In the genomic region with DNA sequence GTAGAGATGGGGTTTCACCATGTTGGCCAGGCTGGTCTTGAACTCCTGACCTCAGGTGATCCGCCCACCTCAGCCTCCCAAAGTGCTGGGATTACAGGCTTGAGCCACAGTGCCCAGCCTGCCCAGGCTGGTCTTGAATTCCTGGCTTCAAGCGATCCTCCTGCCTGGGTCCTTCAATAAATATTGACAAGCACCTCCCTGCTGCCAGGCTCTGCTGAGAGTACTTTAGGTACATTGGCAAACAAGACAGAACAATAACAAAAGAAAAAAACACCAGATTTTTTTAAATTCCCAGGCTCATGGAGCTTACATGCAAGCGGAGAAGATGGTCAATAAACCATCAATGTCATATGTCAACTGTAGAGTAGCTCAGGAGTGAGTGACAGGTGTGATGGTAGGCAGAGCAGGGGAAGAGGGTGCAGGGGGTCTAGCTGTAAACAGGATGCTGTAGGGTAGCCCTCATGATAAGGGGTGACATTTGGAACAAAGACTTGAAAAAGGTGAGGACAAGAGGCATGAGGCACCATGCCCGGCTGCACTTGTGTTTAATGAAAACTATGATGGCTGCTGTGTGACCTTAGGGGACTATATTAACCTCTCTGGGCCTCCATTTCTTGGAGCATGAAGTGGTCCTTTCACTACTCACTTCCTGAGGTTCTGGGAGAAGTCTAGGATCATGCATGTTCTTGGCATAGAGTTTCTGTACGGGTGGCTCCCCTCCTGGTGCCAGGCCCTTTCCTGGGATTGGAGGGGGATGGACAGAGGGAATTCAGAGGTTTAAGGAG, we compare ENCODE assay signal across 1 cellular context.
TF ChIP-seq lines count a peak whose summit lies in the region.

No MANE protein-coding gene starts in this region.

TF ChIP-seq in A549, 52 proteins besides CTCF, POLR2A, EP300 and RAD21:
- TF ChIP-seq HOXA7 (CRISPR knock-in tag; IDR thresholded peaks at IDR 0.05) (peak; percentile 63; the same call in 1 of the 2 replicates), GATA3 (IDR thresholded peaks at IDR 0.05; ENCODE audit: borderline replicate concordance) (no peak), JUN (IDR thresholded peaks at IDR 0.05) (0 out of 5 replicates have a peak, but pooled peaks of 1 of the 2 experiments have one; percentile 44), PHF8 (IDR thresholded peaks at IDR 0.05; ENCODE audit: borderline replicate concordance, low read depth) (no peak), BHLHE40 (IDR thresholded peaks at IDR 0.05; ENCODE audit: low read depth, low read length) (no peak), ZSCAN20 (CRISPR knock-in tag; IDR thresholded peaks at IDR 0.05) (no peak), ESRRA (IDR thresholded peaks at IDR 0.05; ENCODE audit: borderline replicate concordance, low read length) (no peak), KDM5A (IDR thresholded peaks at IDR 0.05) (no peak), NPAS2 (CRISPR knock-in tag; IDR thresholded peaks at IDR 0.05; ENCODE audit: borderline replicate concordance) (no peak), SMC3 (IDR thresholded peaks at IDR 0.05) (no peak), ZFP36 (IDR thresholded peaks at IDR 0.05; ENCODE audit: borderline replicate concordance, partially characterized antibody) (peak; percentile 93), CBX2 (IDR thresholded peaks at IDR 0.05; ENCODE audit: borderline replicate concordance, low read depth) (no peak), CEBPB (IDR thresholded peaks at IDR 0.05) (no peak), RARB (CRISPR knock-in tag; IDR thresholded peaks at IDR 0.05) (no peak), EHMT2 (IDR thresholded peaks at IDR 0.05; ENCODE audit: low read depth) (no peak), NFE2L2 (conservative IDR thresholded peaks at IDR 0.05; ENCODE audit: low read length) (no peak), JUNB (IDR thresholded peaks at IDR 0.05) (no peak), FOXS1 (CRISPR knock-in tag; IDR thresholded peaks at IDR 0.05) (no peak), CHD4 (IDR thresholded peaks at IDR 0.05; ENCODE audit: borderline replicate concordance) (no peak; the same call in 1 of the 2 replicates), RCOR1 (IDR thresholded peaks at IDR 0.05; ENCODE audit: low read depth, low read length) (0 out of 2 replicates have a peak, but pooled peaks have one; percentile 9), ZC3H11A (IDR thresholded peaks at IDR 0.05) (no peak), SREBF2 (IDR thresholded peaks at IDR 0.05) (no peak), RNF2 (IDR thresholded peaks at IDR 0.05; ENCODE audit: borderline replicate concordance, low read depth) (no peak), MAZ (IDR thresholded peaks at IDR 0.05; ENCODE audit: borderline replicate concordance, low read depth, low read length) (no peak), NR3C1 (IDR thresholded peaks at IDR 0.05) (no peak), FOSB (CRISPR knock-in tag; IDR thresholded peaks at IDR 0.05) (peak; percentile 78; the same call in 1 of the 2 replicates), HDAC2 (IDR thresholded peaks at IDR 0.05) (peak; percentile 82; the same call in 1 of the 2 replicates), EHF (CRISPR knock-in tag; IDR thresholded peaks at IDR 0.05) (no peak), MYC (IDR thresholded peaks at IDR 0.05; ENCODE audit: borderline replicate concordance, low read length) (no peak), CHD2 (IDR thresholded peaks at IDR 0.05; ENCODE audit: low read length, partially characterized antibody) (no peak), TP53 (CRISPR knock-in tag; IDR thresholded peaks at IDR 0.05) (no peak), FOSL2 (IDR thresholded peaks at IDR 0.05) (no peak), FOSL2 (CRISPR knock-in tag; IDR thresholded peaks at IDR 0.05) (no peak), ZNF302 (CRISPR knock-in tag; IDR thresholded peaks at IDR 0.05) (peak; percentile 20; the same call in 1 of the 2 replicates), POLR2AphosphoS2 (conservative IDR thresholded peaks at IDR 0.05; ENCODE audit: low read length) (no peak), HEYL (CRISPR knock-in tag; IDR thresholded peaks at IDR 0.05) (no peak), MAFK (IDR thresholded peaks at IDR 0.05; ENCODE audit: partially characterized antibody) (no peak), KDM1A (IDR thresholded peaks at IDR 0.05; ENCODE audit: low read depth) (peak; percentile 91), HOXB5 (CRISPR knock-in tag; IDR thresholded peaks at IDR 0.05) (no peak), TFCP2L1 (CRISPR knock-in tag; IDR thresholded peaks at IDR 0.05) (no peak), CBX8 (IDR thresholded peaks at IDR 0.05) (no peak), HOXB13 (CRISPR knock-in tag; IDR thresholded peaks at IDR 0.05; ENCODE audit: low read depth) (no peak), RFX5 (IDR thresholded peaks at IDR 0.05) (no peak)
- TF ChIP-seq, protein P1, sequence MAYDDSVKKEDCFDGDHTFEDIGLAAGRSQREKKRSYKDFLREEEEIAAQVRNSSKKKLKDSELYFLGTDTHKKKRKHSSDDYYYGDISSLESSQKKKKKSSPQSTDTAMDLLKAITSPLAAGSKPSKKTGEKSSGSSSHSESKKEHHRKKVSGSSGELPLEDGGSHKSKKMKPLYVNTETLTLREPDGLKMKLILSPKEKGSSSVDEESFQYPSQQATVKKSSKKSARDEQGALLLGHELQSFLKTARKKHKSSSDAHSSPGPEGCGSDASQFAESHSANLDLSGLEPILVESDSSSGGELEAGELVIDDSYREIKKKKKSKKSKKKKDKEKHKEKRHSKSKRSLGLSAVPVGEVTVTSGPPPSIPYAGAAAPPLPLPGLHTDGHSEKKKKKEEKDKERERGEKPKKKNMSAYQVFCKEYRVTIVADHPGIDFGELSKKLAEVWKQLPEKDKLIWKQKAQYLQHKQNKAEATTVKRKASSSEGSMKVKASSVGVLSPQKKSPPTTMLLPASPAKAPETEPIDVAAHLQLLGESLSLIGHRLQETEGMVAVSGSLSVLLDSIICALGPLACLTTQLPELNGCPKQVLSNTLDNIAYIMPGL (CRISPR knock-in tag; IDR thresholded peaks at IDR 0.05; ENCODE audit: borderline replicate concordance) = no peak
- TF ChIP-seq, protein P2, sequence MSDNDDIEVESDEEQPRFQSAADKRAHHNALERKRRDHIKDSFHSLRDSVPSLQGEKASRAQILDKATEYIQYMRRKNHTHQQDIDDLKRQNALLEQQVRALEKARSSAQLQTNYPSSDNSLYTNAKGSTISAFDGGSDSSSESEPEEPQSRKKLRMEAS (IDR thresholded peaks at IDR 0.05) = no peak
- TF ChIP-seq, protein P3, sequence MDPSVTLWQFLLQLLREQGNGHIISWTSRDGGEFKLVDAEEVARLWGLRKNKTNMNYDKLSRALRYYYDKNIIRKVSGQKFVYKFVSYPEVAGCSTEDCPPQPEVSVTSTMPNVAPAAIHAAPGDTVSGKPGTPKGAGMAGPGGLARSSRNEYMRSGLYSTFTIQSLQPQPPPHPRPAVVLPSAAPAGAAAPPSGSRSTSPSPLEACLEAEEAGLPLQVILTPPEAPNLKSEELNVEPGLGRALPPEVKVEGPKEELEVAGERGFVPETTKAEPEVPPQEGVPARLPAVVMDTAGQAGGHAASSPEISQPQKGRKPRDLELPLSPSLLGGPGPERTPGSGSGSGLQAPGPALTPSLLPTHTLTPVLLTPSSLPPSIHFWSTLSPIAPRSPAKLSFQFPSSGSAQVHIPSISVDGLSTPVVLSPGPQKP (IDR thresholded peaks at IDR 0.05; ENCODE audit: low read depth, low read length) = no peak
- TF ChIP-seq, protein P4, sequence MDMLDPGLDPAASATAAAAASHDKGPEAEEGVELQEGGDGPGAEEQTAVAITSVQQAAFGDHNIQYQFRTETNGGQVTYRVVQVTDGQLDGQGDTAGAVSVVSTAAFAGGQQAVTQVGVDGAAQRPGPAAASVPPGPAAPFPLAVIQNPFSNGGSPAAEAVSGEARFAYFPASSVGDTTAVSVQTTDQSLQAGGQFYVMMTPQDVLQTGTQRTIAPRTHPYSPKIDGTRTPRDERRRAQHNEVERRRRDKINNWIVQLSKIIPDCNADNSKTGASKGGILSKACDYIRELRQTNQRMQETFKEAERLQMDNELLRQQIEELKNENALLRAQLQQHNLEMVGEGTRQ (IDR thresholded peaks at IDR 0.05) = no peak
- TF ChIP-seq, protein P5, sequence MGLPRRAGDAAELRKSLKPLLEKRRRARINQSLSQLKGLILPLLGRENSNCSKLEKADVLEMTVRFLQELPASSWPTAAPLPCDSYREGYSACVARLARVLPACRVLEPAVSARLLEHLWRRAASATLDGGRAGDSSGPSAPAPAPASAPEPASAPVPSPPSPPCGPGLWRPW (IDR thresholded peaks at IDR 0.05) = no peak
- TF ChIP-seq, protein P6, sequence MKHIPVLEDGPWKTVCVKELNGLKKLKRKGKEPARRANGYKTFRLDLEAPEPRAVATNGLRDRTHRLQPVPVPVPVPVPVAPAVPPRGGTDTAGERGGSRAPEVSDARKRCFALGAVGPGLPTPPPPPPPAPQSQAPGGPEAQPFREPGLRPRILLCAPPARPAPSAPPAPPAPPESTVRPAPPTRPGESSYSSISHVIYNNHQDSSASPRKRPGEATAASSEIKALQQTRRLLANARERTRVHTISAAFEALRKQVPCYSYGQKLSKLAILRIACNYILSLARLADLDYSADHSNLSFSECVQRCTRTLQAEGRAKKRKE (CRISPR knock-in tag; IDR thresholded peaks at IDR 0.05; ENCODE audit: low read depth) = no peak
- TF ChIP-seq, protein P7, sequence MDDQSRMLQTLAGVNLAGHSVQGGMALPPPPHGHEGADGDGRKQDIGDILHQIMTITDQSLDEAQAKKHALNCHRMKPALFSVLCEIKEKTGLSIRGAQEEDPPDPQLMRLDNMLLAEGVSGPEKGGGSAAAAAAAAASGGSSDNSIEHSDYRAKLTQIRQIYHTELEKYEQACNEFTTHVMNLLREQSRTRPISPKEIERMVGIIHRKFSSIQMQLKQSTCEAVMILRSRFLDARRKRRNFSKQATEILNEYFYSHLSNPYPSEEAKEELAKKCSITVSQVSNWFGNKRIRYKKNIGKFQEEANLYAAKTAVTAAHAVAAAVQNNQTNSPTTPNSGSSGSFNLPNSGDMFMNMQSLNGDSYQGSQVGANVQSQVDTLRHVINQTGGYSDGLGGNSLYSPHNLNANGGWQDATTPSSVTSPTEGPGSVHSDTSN (IDR thresholded peaks at IDR 0.05) = no peak
- TF ChIP-seq, protein P8, sequence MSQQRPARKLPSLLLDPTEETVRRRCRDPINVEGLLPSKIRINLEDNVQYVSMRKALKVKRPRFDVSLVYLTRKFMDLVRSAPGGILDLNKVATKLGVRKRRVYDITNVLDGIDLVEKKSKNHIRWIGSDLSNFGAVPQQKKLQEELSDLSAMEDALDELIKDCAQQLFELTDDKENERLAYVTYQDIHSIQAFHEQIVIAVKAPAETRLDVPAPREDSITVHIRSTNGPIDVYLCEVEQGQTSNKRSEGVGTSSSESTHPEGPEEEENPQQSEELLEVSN (IDR thresholded peaks at IDR 0.05; ENCODE audit: borderline replicate concordance, low read depth) = no peak
- TF ChIP-seq, protein P9, sequence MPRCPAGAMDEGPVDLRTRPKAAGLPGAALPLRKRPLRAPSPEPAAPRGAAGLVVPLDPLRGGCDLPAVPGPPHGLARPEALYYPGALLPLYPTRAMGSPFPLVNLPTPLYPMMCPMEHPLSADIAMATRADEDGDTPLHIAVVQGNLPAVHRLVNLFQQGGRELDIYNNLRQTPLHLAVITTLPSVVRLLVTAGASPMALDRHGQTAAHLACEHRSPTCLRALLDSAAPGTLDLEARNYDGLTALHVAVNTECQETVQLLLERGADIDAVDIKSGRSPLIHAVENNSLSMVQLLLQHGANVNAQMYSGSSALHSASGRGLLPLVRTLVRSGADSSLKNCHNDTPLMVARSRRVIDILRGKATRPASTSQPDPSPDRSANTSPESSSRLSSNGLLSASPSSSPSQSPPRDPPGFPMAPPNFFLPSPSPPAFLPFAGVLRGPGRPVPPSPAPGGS (IDR thresholded peaks at IDR 0.05) = no peak
- TF ChIP-seq, protein P10, sequence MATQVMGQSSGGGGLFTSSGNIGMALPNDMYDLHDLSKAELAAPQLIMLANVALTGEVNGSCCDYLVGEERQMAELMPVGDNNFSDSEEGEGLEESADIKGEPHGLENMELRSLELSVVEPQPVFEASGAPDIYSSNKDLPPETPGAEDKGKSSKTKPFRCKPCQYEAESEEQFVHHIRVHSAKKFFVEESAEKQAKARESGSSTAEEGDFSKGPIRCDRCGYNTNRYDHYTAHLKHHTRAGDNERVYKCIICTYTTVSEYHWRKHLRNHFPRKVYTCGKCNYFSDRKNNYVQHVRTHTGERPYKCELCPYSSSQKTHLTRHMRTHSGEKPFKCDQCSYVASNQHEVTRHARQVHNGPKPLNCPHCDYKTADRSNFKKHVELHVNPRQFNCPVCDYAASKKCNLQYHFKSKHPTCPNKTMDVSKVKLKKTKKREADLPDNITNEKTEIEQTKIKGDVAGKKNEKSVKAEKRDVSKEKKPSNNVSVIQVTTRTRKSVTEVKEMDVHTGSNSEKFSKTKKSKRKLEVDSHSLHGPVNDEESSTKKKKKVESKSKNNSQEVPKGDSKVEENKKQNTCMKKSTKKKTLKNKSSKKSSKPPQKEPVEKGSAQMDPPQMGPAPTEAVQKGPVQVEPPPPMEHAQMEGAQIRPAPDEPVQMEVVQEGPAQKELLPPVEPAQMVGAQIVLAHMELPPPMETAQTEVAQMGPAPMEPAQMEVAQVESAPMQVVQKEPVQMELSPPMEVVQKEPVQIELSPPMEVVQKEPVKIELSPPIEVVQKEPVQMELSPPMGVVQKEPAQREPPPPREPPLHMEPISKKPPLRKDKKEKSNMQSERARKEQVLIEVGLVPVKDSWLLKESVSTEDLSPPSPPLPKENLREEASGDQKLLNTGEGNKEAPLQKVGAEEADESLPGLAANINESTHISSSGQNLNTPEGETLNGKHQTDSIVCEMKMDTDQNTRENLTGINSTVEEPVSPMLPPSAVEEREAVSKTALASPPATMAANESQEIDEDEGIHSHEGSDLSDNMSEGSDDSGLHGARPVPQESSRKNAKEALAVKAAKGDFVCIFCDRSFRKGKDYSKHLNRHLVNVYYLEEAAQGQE (IDR thresholded peaks at IDR 0.05) = no peak
